In genomic region chr9:93138171-93138764, GRCh38 we compare ENCODE assay signal across 18 cellular contexts. TPM values are rescaled to one million over a fixed set of nuclear protein-coding genes. Genes with fewer than 3 reads are reported as not detected.
DNase-seq lines count a peak whose midpoint lies in the region; ATAC-seq, FAIRE-seq and TF ChIP-seq lines count a peak whose summit lies in the region.
"Had no signal": no experiment of that assay in that cellular context is flagged by ENCODE, and none has a peak within 500 bp of the region (broad histone marks: within the 10 kb centered on the region; RNA-seq: fewer than 3 reads in every experiment).

No MANE protein-coding gene starts in this region.

- intact Hi-C loops in HepG2 (cut with micrococcal nuclease; ENCODE audit: unreplicated experiment): no loop called here
- intact Hi-C loops in right lobe of liver (cut with DNase I): no loop called here
- intact Hi-C loops in activated T-helper 2 cell treated with anti-CD3 and anti-CD28 coated beads, Interferon-gamma antibody, Interleukin-2, Interleukin-4, amounts not matched to agents 10 μg/mL and 5 μg/mL and 100 μg/mL, durations not matched to agents 14 hours and 24 hours and 36 hours (cut with micrococcal nuclease): no loop called here

- H3K27ac ChIP-seq in HepG2 (ENCODE audit: extremely low read length, insufficient read depth, low read length) (no peak overlapping the region), right lobe of liver (no peak overlapping the region), OCI-LY1 (ENCODE audit: low read depth, low read length, poor library complexity, severe bottlenecking) (peak overlapping the region; percentile 43)
- H3K27ac ChIP-seq: epithelial cell of prostate, left lung had no signal

- H3K4me3 ChIP-seq in HepG2 (replicated peaks in 1 of 3; ENCODE audit: insufficient read depth in 1 of 3, low read depth in 2 of 3, low read length in 3 of 3): no peak overlapping the region
- H3K4me3 ChIP-seq in right lobe of liver: no peak overlapping the region
- H3K4me3 ChIP-seq in OCI-LY1 (ENCODE audit: low read depth, low read length, poor library complexity, severe bottlenecking): no peak overlapping the region
- H3K4me3 ChIP-seq: HAP-1, left lung had no signal

- H3K4me1 ChIP-seq in HepG2 (ENCODE audit: insufficient read depth, low read length): peaks cover 78% of the 10 kb centered on the region
- H3K4me1 ChIP-seq in right lobe of liver: peaks cover 0 to 17% (median 5%) of the 10 kb centered on the region in 4 donors
- peaks cover 64% of the 10 kb centered on the region for H3K4me1 ChIP-seq in OCI-LY1 (ENCODE audit: insufficient read depth, low read length, severe bottlenecking)

- H3F3A ChIP-seq in OCI-LY1 (ENCODE audit: insufficient read depth, low read length): no peaks in the 10 kb centered on the region

- H3K4me3 Mint-ChIP-seq in activated T-helper 2 cell treated with anti-CD3 and anti-CD28 coated beads, Interferon-gamma antibody, Interleukin-2, Interleukin-4, amounts not matched to agents 10 μg/mL and 5 μg/mL and 100 μg/mL, durations not matched to agents 14 hours and 24 hours and 36 hours (ENCODE audit: low read depth): no peak overlapping the region
- H3K4me3 Mint-ChIP-seq in stimulated activated naive CD8-positive, alpha-beta T cell treated with anti-CD3 and anti-CD28 coated beads, Interleukin-15, amount 100 ng/mL, for 72 hours: no peak overlapping the region

- 53% methylated on average over 3 of the region's 7 CpGs for WGBS in HepG2 (ENCODE audit: low lambda C conversion rate)
- WGBS in right lobe of liver (ENCODE audit: insufficient coverage, low coverage, low lambda C conversion rate, missing lambda C conversion rate): 92% methylated on average over 2 of the region's 7 CpGs

- TF ChIP-seq POLR2A in HepG2 (IDR thresholded peaks at IDR 0.05; ENCODE audit: insufficient read depth in 1 of 2, low read depth in 2 of 2, low read length in 2 of 2): no peak
- no peak for TF ChIP-seq POLR2A in right lobe of liver (IDR thresholded peaks at IDR 0.05)

- no peak for FAIRE-seq in HepG2 (lab: Jason Lieb, UNC)

- H3K79me2 ChIP-seq in HepG2 (ENCODE audit: insufficient read depth, low read length): peaks cover 3% of the 10 kb centered on the region
- H3K79me2 ChIP-seq in OCI-LY1 (ENCODE audit: insufficient read depth, low read length): no peaks in the 10 kb centered on the region

- H3K4me2 ChIP-seq in HepG2 (ENCODE audit: low read depth, low read length) (no peak overlapping the region), OCI-LY1 (ENCODE audit: low read length) (no peak overlapping the region)

- no peak for TF ChIP-seq EP300 in HepG2 (IDR thresholded peaks at IDR 0.05; ENCODE audit: low read depth in 2 of 2, low read length in 2 of 2)
- TF ChIP-seq EP300 in HepG2 (CRISPR knock-in tag; IDR thresholded peaks at IDR 0.05; ENCODE audit: borderline replicate concordance): no peak

- TF ChIP-seq CTCF in HepG2 (CRISPR knock-in tag; IDR thresholded peaks at IDR 0.05) (no peak), right lobe of liver (IDR thresholded peaks at IDR 0.05) (no peak), OCI-LY1 (IDR thresholded peaks at IDR 0.05; ENCODE audit: low read length) (no peak)

- no TSS peak for BruUV-seq in HepG2 (replicated peaks; lab: Mats Ljungman, UMichigan)

- no peak overlapping the region for H2AFZ ChIP-seq in HepG2 (ENCODE audit: low read length)
- no peak overlapping the region for H2AFZ ChIP-seq in OCI-LY1 (ENCODE audit: low read length)

- POLR2A ChIA-PET in HepG2 (lab: Yijun Ruan, JAX): interaction anchor here (1.1 kb wide), 1 partner anchor 22 kb away, joined by 3 read pairs; no protein-coding TSS in a partner anchor

- no peaks in the 10 kb centered on the region for H4K20me1 ChIP-seq in HepG2 (ENCODE audit: insufficient read depth, low read length)
- no peaks in the 10 kb centered on the region for H4K20me1 ChIP-seq in OCI-LY1 (ENCODE audit: insufficient read depth, low read length)

- CTCF ChIA-PET in HepG2 (lab: Yijun Ruan, JAX; ENCODE audit: low intra/inter-chr PET ratio, low total read pairs): no interaction called here

- peaks cover 3% of the 10 kb centered on the region for H3K9me3 Mint-ChIP-seq in activated T-helper 2 cell treated with anti-CD3 and anti-CD28 coated beads, Interferon-gamma antibody, Interleukin-2, Interleukin-4, amounts not matched to agents 10 μg/mL and 5 μg/mL and 100 μg/mL, durations not matched to agents 14 hours and 24 hours and 36 hours
- no peaks in the 10 kb centered on the region for H3K9me3 Mint-ChIP-seq in stimulated activated naive CD8-positive, alpha-beta T cell treated with anti-CD3 and anti-CD28 coated beads, Interleukin-15, amount 100 ng/mL, for 72 hours

- no peak for DNase-seq in HepG2 (ENCODE audit: low spot score)
- no peak for DNase-seq in right lobe of liver
- peak; percentile 49 for DNase-seq in globus pallidus (ENCODE audit: low spot score)
- no peak for DNase-seq in NCI-H1417 treated with DMSO at 0.1 percent for 48 hours (lab: John Stamatoyannopoulos, UW)
- DNase-seq in activated T-helper 2 cell treated with anti-CD3 and anti-CD28 coated beads, Interferon-gamma antibody, Interleukin-2, Interleukin-4, amounts not matched to agents 10 μg/mL and 5 μg/mL and 100 μg/mL, durations not matched to agents 14 hours and 24 hours and 36 hours (ENCODE audit: low spot score): no peak
- no peak for DNase-seq in stimulated activated naive CD8-positive, alpha-beta T cell treated with anti-CD3 and anti-CD28 coated beads, Interleukin-15, amount 100 ng/mL, for 72 hours
- no peak for DNase-seq in iPS-NIHi11 (ENCODE audit: low spot score)
- DNase-seq: activated gamma-delta T cell; DMS53; foreskin melanocyte; stimulated activated CD4-positive, alpha-beta T cell treated with anti-CD3 and anti-CD28 coated beads, Interleukin-2, amount 100 ng/mL, for 24 hours had no signal

- H3K9me2 ChIP-seq in OCI-LY1 (ENCODE audit: low read depth, low read length): no peaks in the 10 kb centered on the region

- H3K36me3 ChIP-seq in HepG2 (replicated peaks in 1 of 2; ENCODE audit: control insufficient read depth in 1 of 2, insufficient read depth in 2 of 2, low read length in 2 of 2) (no peaks in the 10 kb centered on the region), right lobe of liver (no peaks in the 10 kb centered on the region), OCI-LY1 (ENCODE audit: insufficient read depth, low read length) (no peaks in the 10 kb centered on the region)
- H3K36me3 ChIP-seq: HAP-1, left lung had no signal

- peaks cover 21% of the 10 kb centered on the region for H3K4me1 Mint-ChIP-seq in activated T-helper 2 cell treated with anti-CD3 and anti-CD28 coated beads, Interferon-gamma antibody, Interleukin-2, Interleukin-4, amounts not matched to agents 10 μg/mL and 5 μg/mL and 100 μg/mL, durations not matched to agents 14 hours and 24 hours and 36 hours (ENCODE audit: low read depth)
- H3K4me1 Mint-ChIP-seq in stimulated activated naive CD8-positive, alpha-beta T cell treated with anti-CD3 and anti-CD28 coated beads, Interleukin-15, amount 100 ng/mL, for 72 hours: peaks cover 81% of the 10 kb centered on the region

- peaks cover 1% of the 10 kb centered on the region for H3K36me3 Mint-ChIP-seq in activated T-helper 2 cell treated with anti-CD3 and anti-CD28 coated beads, Interferon-gamma antibody, Interleukin-2, Interleukin-4, amounts not matched to agents 10 μg/mL and 5 μg/mL and 100 μg/mL, durations not matched to agents 14 hours and 24 hours and 36 hours (ENCODE audit: low read depth)
- H3K36me3 Mint-ChIP-seq: brain had no signal

- no peak for TF ChIP-seq RAD21 in HepG2 (CRISPR knock-in tag; IDR thresholded peaks at IDR 0.05)

- H3K9ac ChIP-seq in HepG2 (ENCODE audit: insufficient read depth, low read depth, low read length) (no peak overlapping the region), OCI-LY1 (ENCODE audit: low read length) (no peak overlapping the region)

- H3K9me3 ChIP-seq in HepG2 (ENCODE audit: low read length) (no peaks in the 10 kb centered on the region), right lobe of liver (no peaks in the 10 kb centered on the region), OCI-LY1 (ENCODE audit: low read length) (no peaks in the 10 kb centered on the region)
- H3K9me3 ChIP-seq: HAP-1 had no signal

- ATAC-seq in HepG2 (no peak), right lobe of liver (no peak)
- no peak for ATAC-seq in stimulated activated naive CD8-positive, alpha-beta T cell treated with anti-CD3 and anti-CD28 coated beads, Interleukin-15, amount 100 ng/mL, for 72 hours
- ATAC-seq: left lung, sciatic nerve had no signal

- H3K27me3 ChIP-seq in HepG2 (ENCODE audit: control insufficient read depth in 1 of 2, insufficient read depth in 2 of 2, low read length in 2 of 2): peaks cover 3 to 6% of the 10 kb centered on the region in 2 experiments; a peak in 1 of 5 replicates
- no peaks in the 10 kb centered on the region for H3K27me3 ChIP-seq in right lobe of liver
- H3K27me3 ChIP-seq in OCI-LY1 (ENCODE audit: insufficient read depth, low read length): no peaks in the 10 kb centered on the region
- H3K27me3 ChIP-seq: left lung had no signal

- H3K27me3 Mint-ChIP-seq in activated T-helper 2 cell treated with anti-CD3 and anti-CD28 coated beads, Interferon-gamma antibody, Interleukin-2, Interleukin-4, amounts not matched to agents 10 μg/mL and 5 μg/mL and 100 μg/mL, durations not matched to agents 14 hours and 24 hours and 36 hours (ENCODE audit: low read depth): no peaks in the 10 kb centered on the region
- no peaks in the 10 kb centered on the region for H3K27me3 Mint-ChIP-seq in stimulated activated naive CD8-positive, alpha-beta T cell treated with anti-CD3 and anti-CD28 coated beads, Interleukin-15, amount 100 ng/mL, for 72 hours

- no peak overlapping the region for H3K27ac Mint-ChIP-seq in activated T-helper 2 cell treated with anti-CD3 and anti-CD28 coated beads, Interferon-gamma antibody, Interleukin-2, Interleukin-4, amounts not matched to agents 10 μg/mL and 5 μg/mL and 100 μg/mL, durations not matched to agents 14 hours and 24 hours and 36 hours
- H3K27ac Mint-ChIP-seq in stimulated activated naive CD8-positive, alpha-beta T cell treated with anti-CD3 and anti-CD28 coated beads, Interleukin-15, amount 100 ng/mL, for 72 hours: no peak overlapping the region

- in situ Hi-C loops in HepG2 (cut with HindIII; ENCODE audit: extremely low pct_ligation_motif_present, low pct_unique_long_range_greater_than_20kb): no loop called here

RNA-seq across cellular contexts. Expression of gene NINJ1, which starts 4.2 kb away (rescaled TPM):
- total RNA-seq in HepG2 (2016; rRNA removed; fragmentation: Illumina TruSeq; extraction: Trizol): 77.1 and 92.1 TPM in 2 replicates
- 104 and 127 TPM in 2 replicates for total RNA-seq in HepG2 (2016; cell fraction: cytosol; rRNA removed; fragmentation: Illumina TruSeq; extraction: Trizol; ENCODE audit: low read depth)
- 66.8 and 94.8 TPM in 2 replicates for total RNA-seq in HepG2 (2016; cell fraction: insoluble cytoplasmic fraction; rRNA removed; fragmentation: Illumina TruSeq; extraction: Trizol)
- total RNA-seq in HepG2 (2016; cell fraction: membrane; rRNA removed; fragmentation: Illumina TruSeq; extraction: Trizol): 149 and 180 TPM in 2 replicates
- 48.9 and 58.7 TPM in 2 replicates for total RNA-seq in HepG2 (2016; cell fraction: nucleus; rRNA removed; fragmentation: Illumina TruSeq; extraction: Trizol)
- 81.2 and 109 TPM in 2 replicates for polyA plus RNA-seq in HepG2 (2011; rRNA removed)
- 83.2 and 110 TPM in 2 replicates for polyA plus RNA-seq in HepG2 (2011; cell fraction: cytosol; rRNA removed)
- 62.3 and 83.6 TPM in 2 replicates for polyA plus RNA-seq in HepG2 (2011; cell fraction: nucleus; rRNA removed)
- polyA plus RNA-seq in HepG2 (2012): 77.3 and 145 TPM in 2 replicates
- 196 and 226 TPM in 2 replicates for polyA plus RNA-seq in HepG2 (2016; cell fraction: cytosol; fragmentation: Illumina TruSeq; extraction: Trizol; ENCODE audit: low read depth)
- polyA plus RNA-seq in HepG2 (2016; cell fraction: insoluble cytoplasmic fraction; fragmentation: Illumina TruSeq; extraction: Trizol; ENCODE audit: low read depth): 104 and 130 TPM in 2 replicates
- 235 and 242 TPM in 2 replicates for polyA plus RNA-seq in HepG2 (2016; cell fraction: membrane; fragmentation: Illumina TruSeq; extraction: Trizol; ENCODE audit: low read depth)
- polyA plus RNA-seq in HepG2 (2016; cell fraction: nucleus; fragmentation: Illumina TruSeq; extraction: Trizol; ENCODE audit: insufficient read depth, low read depth): 122 and 127 TPM in 2 replicates
- polyA minus RNA-seq in HepG2 (2011; rRNA and poly(A)+ RNA removed; ENCODE audit: low replicate concordance): 22.5 and 101 TPM in 2 replicates
- polyA minus RNA-seq in HepG2 (2011; cell fraction: cytosol; rRNA and poly(A)+ RNA removed): 26.1 and 26.7 TPM in 2 replicates
- polyA minus RNA-seq in HepG2 (2011; cell fraction: nucleus; rRNA and poly(A)+ RNA removed): 17.8 and 21.8 TPM in 2 replicates
- total RNA-seq in right lobe of liver: 100 to 1,000 TPM in 1 of 6 experiments, 10 to 100 TPM in 5; 35.6 to 103 (median 65.1) TPM
- total RNA-seq in activated T-helper 2 cell treated with anti-CD3 and anti-CD28 coated beads, Interferon-gamma antibody, Interleukin-2, Interleukin-4, amounts not matched to agents 10 μg/mL and 5 μg/mL and 100 μg/mL, durations not matched to agents 14 hours and 24 hours and 36 hours: 113 and 114 TPM in 2 replicates

RNA-seq across cellular contexts. Expression of gene CARD19, which starts 42.3 kb away (rescaled TPM):
- 15.2 and 18.4 TPM in 2 replicates for total RNA-seq in HepG2 (2016; rRNA removed; fragmentation: Illumina TruSeq; extraction: Trizol)
- 15.8 and 20.2 TPM in 2 replicates for total RNA-seq in HepG2 (2016; cell fraction: cytosol; rRNA removed; fragmentation: Illumina TruSeq; extraction: Trizol; ENCODE audit: low read depth)
- total RNA-seq in HepG2 (2016; cell fraction: insoluble cytoplasmic fraction; rRNA removed; fragmentation: Illumina TruSeq; extraction: Trizol): 18.6 and 20.5 TPM in 2 replicates
- total RNA-seq in HepG2 (2016; cell fraction: membrane; rRNA removed; fragmentation: Illumina TruSeq; extraction: Trizol): 17.3 and 29.5 TPM in 2 replicates
- 8.3 and 12.2 TPM in 2 replicates for total RNA-seq in HepG2 (2016; cell fraction: nucleus; rRNA removed; fragmentation: Illumina TruSeq; extraction: Trizol)
- 47.2 and 62.0 TPM in 2 replicates for polyA plus RNA-seq in HepG2 (2011; rRNA removed)
- polyA plus RNA-seq in HepG2 (2011; cell fraction: cytosol; rRNA removed): 33.8 and 73.1 TPM in 2 replicates
- polyA plus RNA-seq in HepG2 (2011; cell fraction: nucleus; rRNA removed): 101 and 106 TPM in 2 replicates
- 14.6 TPM in 2 replicates for polyA plus RNA-seq in HepG2 (2012)
- 16.0 and 27.0 TPM in 2 replicates for polyA plus RNA-seq in HepG2 (2016; cell fraction: cytosol; fragmentation: Illumina TruSeq; extraction: Trizol; ENCODE audit: low read depth)
- 14.7 and 18.5 TPM in 2 replicates for polyA plus RNA-seq in HepG2 (2016; cell fraction: insoluble cytoplasmic fraction; fragmentation: Illumina TruSeq; extraction: Trizol; ENCODE audit: low read depth)
- 13.4 and 18.5 TPM in 2 replicates for polyA plus RNA-seq in HepG2 (2016; cell fraction: membrane; fragmentation: Illumina TruSeq; extraction: Trizol; ENCODE audit: low read depth)
- 25.1 and 25.9 TPM in 2 replicates for polyA plus RNA-seq in HepG2 (2016; cell fraction: nucleus; fragmentation: Illumina TruSeq; extraction: Trizol; ENCODE audit: insufficient read depth, low read depth)
- polyA minus RNA-seq in HepG2 (2011; rRNA and poly(A)+ RNA removed; ENCODE audit: low replicate concordance): 11.5 and 28.1 TPM in 2 replicates
- 14.0 and 17.6 TPM in 2 replicates for polyA minus RNA-seq in HepG2 (2011; cell fraction: cytosol; rRNA and poly(A)+ RNA removed)
- 11.3 and 12.8 TPM in 2 replicates for polyA minus RNA-seq in HepG2 (2011; cell fraction: nucleus; rRNA and poly(A)+ RNA removed)
- total RNA-seq in right lobe of liver: 10 to 100 TPM in 3 of 6 experiments, 1 to 10 TPM in 3; 6.3 to 31.7 (median 12.1) TPM
- total RNA-seq in activated T-helper 2 cell treated with anti-CD3 and anti-CD28 coated beads, Interferon-gamma antibody, Interleukin-2, Interleukin-4, amounts not matched to agents 10 μg/mL and 5 μg/mL and 100 μg/mL, durations not matched to agents 14 hours and 24 hours and 36 hours: 52.6 and 57.2 TPM in 2 replicates

RNA-seq across cellular contexts. Expression of gene WNK2, which starts 45.7 kb away (rescaled TPM):
- total RNA-seq in HepG2 (2016; rRNA removed; fragmentation: Illumina TruSeq; extraction: Trizol) (10.5 and 16.6 TPM in 2 replicates), right lobe of liver (1 to 10 TPM in 5 of 6 experiments, under 1 TPM in 1; 0.43 to 3.6 (median 1.3) TPM)
- 2.8 and 5.4 TPM in 2 replicates for total RNA-seq in HepG2 (2016; cell fraction: cytosol; rRNA removed; fragmentation: Illumina TruSeq; extraction: Trizol; ENCODE audit: low read depth)
- 7.9 and 14.6 TPM in 2 replicates for total RNA-seq in HepG2 (2016; cell fraction: insoluble cytoplasmic fraction; rRNA removed; fragmentation: Illumina TruSeq; extraction: Trizol)
- total RNA-seq in HepG2 (2016; cell fraction: membrane; rRNA removed; fragmentation: Illumina TruSeq; extraction: Trizol): 9.4 and 9.8 TPM in 2 replicates
- total RNA-seq in HepG2 (2016; cell fraction: nucleus; rRNA removed; fragmentation: Illumina TruSeq; extraction: Trizol): 21.0 and 29.3 TPM in 2 replicates
- 11.4 and 12.0 TPM in 2 replicates for polyA plus RNA-seq in HepG2 (2011; rRNA removed)
- polyA plus RNA-seq in HepG2 (2011; cell fraction: cytosol; rRNA removed): 3.1 and 5.3 TPM in 2 replicates
- 98.4 and 126 TPM in 2 replicates for polyA plus RNA-seq in HepG2 (2011; cell fraction: nucleus; rRNA removed)
- 29.1 and 39.4 TPM in 2 replicates for polyA plus RNA-seq in HepG2 (2012)
- polyA plus RNA-seq in HepG2 (2016; cell fraction: cytosol; fragmentation: Illumina TruSeq; extraction: Trizol; ENCODE audit: low read depth): 3.2 and 4.2 TPM in 2 replicates
- polyA plus RNA-seq in HepG2 (2016; cell fraction: insoluble cytoplasmic fraction; fragmentation: Illumina TruSeq; extraction: Trizol; ENCODE audit: low read depth): 18.9 and 27.7 TPM in 2 replicates
- polyA plus RNA-seq in HepG2 (2016; cell fraction: membrane; fragmentation: Illumina TruSeq; extraction: Trizol; ENCODE audit: low read depth): 4.9 and 6.5 TPM in 2 replicates
- polyA plus RNA-seq in HepG2 (2016; cell fraction: nucleus; fragmentation: Illumina TruSeq; extraction: Trizol; ENCODE audit: insufficient read depth, low read depth): 87.2 and 94.8 TPM in 2 replicates
- polyA minus RNA-seq in HepG2 (2011; rRNA and poly(A)+ RNA removed; ENCODE audit: low replicate concordance): 8.4 and 22.7 TPM in 2 replicates
- 15.8 and 17.9 TPM in 2 replicates for polyA minus RNA-seq in HepG2 (2011; cell fraction: cytosol; rRNA and poly(A)+ RNA removed)
- 32.8 and 40.0 TPM in 2 replicates for polyA minus RNA-seq in HepG2 (2011; cell fraction: nucleus; rRNA and poly(A)+ RNA removed)
- 1.2 and 1.6 TPM in 2 replicates for total RNA-seq in activated T-helper 2 cell treated with anti-CD3 and anti-CD28 coated beads, Interferon-gamma antibody, Interleukin-2, Interleukin-4, amounts not matched to agents 10 μg/mL and 5 μg/mL and 100 μg/mL, durations not matched to agents 14 hours and 24 hours and 36 hours
- total RNA-seq: osteocyte had no signal
